ENCODE assay signal across 22 cellular contexts in genomic region chr11:2742201-2742600, GRCh38. TPM values are rescaled to one million over a fixed set of nuclear protein-coding genes. Genes with fewer than 3 reads are reported as not detected.
DNase-seq lines count a peak whose midpoint lies in the region; ATAC-seq and TF ChIP-seq lines count a peak whose summit lies in the region.
"Had no signal": no experiment of that assay in that cellular context is flagged by ENCODE, and none has a peak within 500 bp of the region (broad histone marks: within the 10 kb centered on the region; RNA-seq: fewer than 3 reads in every experiment).

No MANE protein-coding gene starts in this region.

- no peak overlapping the region for H3K4me3 ChIP-seq in breast epithelium
- no peak overlapping the region for H3K4me3 ChIP-seq in mammary epithelial cell (replicated peaks in 1 of 3; ENCODE audit: insufficient read depth in 1 of 3, low read depth in 2 of 3, low read length in 3 of 3)
- no peak overlapping the region for H3K4me3 ChIP-seq in uterus
- H3K4me3 ChIP-seq: SK-N-MC, transverse colon had no signal

- no peak for DNase-seq in breast epithelium (ENCODE audit: low spot score in 2 of 2)
- no peak for DNase-seq in mammary epithelial cell
- DNase-seq in left cardiac atrium, result peak; percentile 9
- no peak for DNase-seq in omental fat pad (ENCODE audit: low spot score)
- DNase-seq in uterus, result no peak
- DNase-seq in superior temporal gyrus (ENCODE audit: extremely low spot score), result no peak
- no peak for DNase-seq in DMS153 (lab: John Stamatoyannopoulos, UW)
- no peak for DNase-seq in caudate nucleus (lab: John Stamatoyannopoulos, UW)
- DNase-seq: 8988T; activated B cell treated with CpG ODN at 0.5 μM for 24 hours; activated CD8-positive, alpha-beta T cell treated with anti-CD3 and anti-CD28 coated beads for 36 hours; activated naive CD4-positive, alpha-beta T cell treated with anti-CD3 and anti-CD28 coated beads for 36 hours; activated T-cell treated with anti-CD3 and anti-CD28 coated beads, Interleukin-2, amount 50 U/mL, for 1 hour; BE2C; Calu3; cortex of kidney; hypothalamus; NCI-H1436; NCI-H526 treated with DMSO at 0.1 percent for 48 hours; stimulated activated naive B cell treated with anti-CD40 and anti-IgM and Interleukin-4, amounts not matched to agents 10 μg/mL and 1 μg/mL and 100 μg/mL, for 72 hours; transverse colon had no signal

- peak overlapping the region; percentile 40 to 80 for H3K27ac ChIP-seq in breast epithelium
- H3K27ac ChIP-seq in mammary epithelial cell (ENCODE audit: insufficient read depth, low read depth, low read length), result no peak overlapping the region
- peak overlapping the region; percentile 68 to 81 for H3K27ac ChIP-seq in uterus
- no peak overlapping the region for H3K27ac ChIP-seq in caudate nucleus (ENCODE audit: low read depth, low read length)
- H3K27ac ChIP-seq: SK-N-MC had no signal

- dilution Hi-C loops in mammary epithelial cell (cut with HindIII; ENCODE audit: low sequenced_read_pairs), result no loop called here

- CTCF ChIA-PET in mammary epithelial cell (lab: Charles Lee; ENCODE audit: low non-redundant PET), result no interaction called here

- no peaks in the 10 kb centered on the region for H3K36me3 ChIP-seq in breast epithelium
- no peaks in the 10 kb centered on the region for H3K36me3 ChIP-seq in mammary epithelial cell (ENCODE audit: insufficient read depth, low read length)
- H3K36me3 ChIP-seq in uterus, result no peaks in the 10 kb centered on the region
- H3K36me3 ChIP-seq: BE2C, transverse colon had no signal

- no peaks in the 10 kb centered on the region for H4K20me1 ChIP-seq in mammary epithelial cell (ENCODE audit: insufficient read depth, low read length)

- no peaks in the 10 kb centered on the region for H3K79me2 ChIP-seq in mammary epithelial cell (ENCODE audit: insufficient read depth, low read length)

- no peak overlapping the region for H2AFZ ChIP-seq in mammary epithelial cell (ENCODE audit: low read depth, low read length)

- H3K9me3 ChIP-seq in breast epithelium, result no peaks in the 10 kb centered on the region
- H3K9me3 ChIP-seq in mammary epithelial cell (replicated peaks; ENCODE audit: insufficient read depth, low read length), result no peaks in the 10 kb centered on the region
- H3K9me3 ChIP-seq in uterus, result no peaks in the 10 kb centered on the region
- H3K9me3 ChIP-seq: BE2C, transverse colon had no signal

- ATAC-seq in left cardiac atrium (no peak), omental fat pad (ENCODE audit: low FRiP score) (peak; percentile 11)
- ATAC-seq: activated CD8-positive, alpha-beta T cell treated with anti-CD3 and anti-CD28 coated beads for 36 hours; stimulated activated naive B cell treated with anti-CD40 and anti-IgM and Interleukin-4, amounts not matched to agents 10 μg/mL and 1 μg/mL and 100 μg/mL, for 72 hours had no signal

- H3K4me1 ChIP-seq in breast epithelium (no peaks in the 10 kb centered on the region), mammary epithelial cell (ENCODE audit: insufficient read depth, low read length) (no peaks in the 10 kb centered on the region), uterus (peaks cover 0 to 10% of the 10 kb centered on the region in 2 donors)

- 78% methylated on average over 4 of the region's 5 CpGs for WGBS in mammary epithelial cell (ENCODE audit: low coverage, missing lambda C conversion rate)

- no peaks in the 10 kb centered on the region for H3K27me3 ChIP-seq in breast epithelium
- peaks cover 2% of the 10 kb centered on the region for H3K27me3 ChIP-seq in mammary epithelial cell (ENCODE audit: insufficient read depth, low read length)
- H3K27me3 ChIP-seq in uterus, result no peaks in the 10 kb centered on the region
- H3K27me3 ChIP-seq: BE2C, transverse colon had no signal

- TF ChIP-seq CTCF in breast epithelium (IDR thresholded peaks at IDR 0.05) (no peak), mammary epithelial cell (conservative IDR thresholded peaks at IDR 0.05 in 1 of 2, IDR thresholded peaks at IDR 0.05 in 1 of 2; ENCODE audit: extremely low read depth in 1 of 2, insufficient read depth in 1 of 2, low read depth in 1 of 2, low read length in 2 of 2) (no peak), omental fat pad (IDR thresholded peaks at IDR 0.05) (no peak), uterus (IDR thresholded peaks at IDR 0.05) (no peak)

- no peak overlapping the region for H3K9ac ChIP-seq in mammary epithelial cell (ENCODE audit: insufficient read depth, low read length)

- TF ChIP-seq POLR2A in breast epithelium (IDR thresholded peaks at IDR 0.05) (no peak), uterus (IDR thresholded peaks at IDR 0.05) (no peak)

- in situ Hi-C loops in mammary epithelial cell (cut with MboI; ENCODE audit: low sequenced_read_pairs in 2 of 2), result no loop called here

- intact Hi-C loops in breast epithelium (cut with DNase I; ENCODE audit: low total_unique reads), result no loop called here
- intact Hi-C loops in mammary epithelial cell (cut with micrococcal nuclease), result no loop called here
- intact Hi-C loops in left cardiac atrium (cut with DNase I), result no loop called here
- intact Hi-C loops in uterus (cut with DNase I; ENCODE audit: low total_unique reads), result no loop called here

- no TSS peak for BruUV-seq in mammary epithelial cell (replicated peaks; lab: Mats Ljungman, UMichigan)

- H3K4me2 ChIP-seq in mammary epithelial cell (ENCODE audit: insufficient read depth, low read depth, low read length), result no peak overlapping the region

RNA-seq across cellular contexts. Expression of gene KCNQ1OT1, which starts 42.4 kb away (rescaled TPM):
- 1 to 10 TPM; 2.1 to 5.3 (median 3.6) TPM for total RNA-seq in breast epithelium
- 1 to 10 TPM in 1 of 2 donors, under 1 TPM in 1; 0.82 to 1.0 TPM for total RNA-seq in mammary epithelial cell
- 0.01 TPM for polyA plus RNA-seq in mammary epithelial cell
- 0.67 TPM for polyA minus RNA-seq in mammary epithelial cell
- under 1 TPM; 0.59 to 0.81 TPM for total RNA-seq in left cardiac atrium
- 1 to 10 TPM; 3.4 to 9.7 (median 6.2) TPM for total RNA-seq in omental fat pad
- 10 to 100 TPM in 2 of 4 donors, 1 to 10 TPM in 2; 2.6 to 19.4 (median 10.9) TPM for total RNA-seq in uterus

Comparison
In these comparisons a context has a peak if more than half of its experiments do, and no peak if none do; other contexts are left out.
1. H3K27ac ChIP-seq: peak in breast epithelium (2 of 2) and uterus (2 of 2); none in mammary epithelial cell (single experiment) and caudate nucleus (single experiment).